1 cellular context compared by ENCODE assay signal in the genomic region with DNA sequence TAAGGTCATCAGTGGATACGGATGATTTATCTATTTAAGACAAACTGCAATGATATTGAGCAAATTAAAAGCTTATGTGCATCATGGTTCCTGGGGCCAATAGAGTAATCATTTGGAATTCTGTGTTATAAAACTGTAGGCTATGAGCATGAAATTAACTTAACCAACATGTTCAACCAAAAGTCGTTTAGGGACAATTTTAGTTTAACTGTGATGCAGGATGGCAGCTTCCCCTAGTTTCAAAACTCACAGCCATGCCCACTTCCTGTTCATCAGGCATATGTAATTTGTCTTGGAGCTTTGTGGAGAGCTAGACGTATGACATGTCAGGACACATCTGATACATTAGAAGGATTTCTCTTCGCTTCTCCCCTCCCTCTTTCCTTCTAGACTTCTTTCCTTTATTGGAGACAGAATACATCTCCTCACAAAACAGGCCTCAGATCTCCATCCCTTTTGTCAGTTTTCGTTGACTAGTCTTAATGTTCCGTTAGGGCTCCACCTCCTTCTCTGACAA.
TF ChIP-seq lines count a peak whose summit lies in the region.

No MANE protein-coding gene starts in this region.

TF ChIP-seq in H1, 55 proteins besides CTCF, POLR2A, EP300 and RAD21 (continued from another document):
- TF ChIP-seq BCL11A (IDR thresholded peaks at IDR 0.05; ENCODE audit: low read depth in 2 of 2, low read length in 2 of 2), result no peak
- TF ChIP-seq MAX (IDR thresholded peaks at IDR 0.05), result no peak
- no peak for TF ChIP-seq BRCA1 (IDR thresholded peaks at IDR 0.05; ENCODE audit: low read depth, low read length)
- no peak for TF ChIP-seq TAF7 (optimal IDR thresholded peaks at IDR 0.05; ENCODE audit: borderline replicate concordance, low read depth, low read length)
- TF ChIP-seq FOSL1 (IDR thresholded peaks at IDR 0.05; ENCODE audit: insufficient read depth, low read depth, low read length), result no peak
